In the genomic region with DNA sequence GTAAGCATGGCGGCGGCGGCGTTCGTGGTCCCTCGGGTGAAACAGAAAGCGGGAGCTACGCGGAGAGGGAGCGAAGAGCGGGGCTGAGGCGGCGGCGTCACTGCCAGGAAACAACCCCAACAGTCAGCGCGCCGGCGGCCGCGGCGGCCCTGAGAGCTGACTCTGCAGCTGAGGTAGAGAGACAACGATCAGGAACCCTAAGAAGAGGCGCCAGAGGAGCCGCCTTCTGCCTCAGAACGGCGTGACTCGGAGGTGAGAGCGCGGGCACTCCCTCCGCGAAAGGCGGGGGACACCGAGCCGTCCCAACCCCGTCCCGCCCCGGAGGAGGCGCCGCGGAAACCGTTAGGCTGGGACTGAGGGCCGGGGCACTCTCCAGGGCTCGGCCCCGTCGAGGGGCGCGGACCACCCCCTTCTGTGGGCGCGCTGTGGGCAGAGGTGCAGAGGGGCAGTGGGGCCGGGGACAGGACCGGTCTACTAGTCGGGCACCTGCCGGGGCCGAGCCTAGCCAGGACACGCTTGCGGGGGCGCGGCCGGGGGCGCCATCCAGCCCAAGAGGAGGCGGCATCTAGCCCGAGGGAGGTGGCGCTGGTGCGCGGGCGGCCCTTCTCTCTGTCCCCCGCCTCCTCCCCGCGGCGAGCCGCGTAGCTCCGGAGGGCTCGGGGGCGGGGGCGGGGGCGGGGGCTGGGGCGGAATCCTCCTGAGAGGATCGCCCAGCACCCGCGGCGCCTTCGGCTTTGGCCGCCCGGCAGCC, we compare ENCODE assay signal across 8 cellular contexts. TPM values are rescaled to one million over a fixed set of nuclear protein-coding genes. Genes with fewer than 3 reads are reported as not detected.
A peak's percentile ranks its signal among the peaks of the same experiment; 100 is the strongest.
DNase-seq lines count a peak whose midpoint lies in the region; FAIRE-seq and TF ChIP-seq lines count a peak whose summit lies in the region.

No MANE protein-coding gene starts in this region.

- TF ChIP-seq CTCF in H9 (conservative IDR thresholded peaks at IDR 0.05) (0 out of 3 replicates have a peak, but pooled peaks have one; percentile 18), Loucy (conservative IDR thresholded peaks at IDR 0.05; ENCODE audit: low read length) (0 out of 2 replicates have a peak, but pooled peaks have one; percentile 8)

- H3K23ac ChIP-seq in H9 (ENCODE audit: insufficient read length, low read depth, low read length): no peak overlapping the region

- H2BK12ac ChIP-seq in H9 (ENCODE audit: insufficient read length, low read depth, low read length): no peak overlapping the region

- H3K23me2 ChIP-seq in H9 (ENCODE audit: insufficient read length, low read depth, low read length, poor library complexity, severe bottlenecking): peaks cover 8% of the 10 kb centered on the region

- H2BK5ac ChIP-seq in H9 (ENCODE audit: insufficient read length, low read length): no peak overlapping the region

- H4K20me1 ChIP-seq in H9 (ENCODE audit: control insufficient read depth, insufficient read depth, insufficient read length) (no peaks in the 10 kb centered on the region), Loucy (ENCODE audit: insufficient read depth, low read length, poor library complexity, severe bottlenecking) (peaks cover 40% of the 10 kb centered on the region)

- no peak overlapping the region for H2AK5ac ChIP-seq in H9 (ENCODE audit: insufficient read length, low read length)

- no peaks in the 10 kb centered on the region for H3K27me3 ChIP-seq in H9 (ENCODE audit: insufficient read depth, low read length)
- no peaks in the 10 kb centered on the region for H3K27me3 ChIP-seq in Loucy (ENCODE audit: insufficient read depth, low read length, poor library complexity, severe bottlenecking)
- no peaks in the 10 kb centered on the region for H3K27me3 ChIP-seq in SJCRH30

- H3K56ac ChIP-seq in H9 (ENCODE audit: insufficient read length, low read depth, low read length): no peak overlapping the region

- peak; percentile 85 for DNase-seq in GF-D8 (lab: John Stamatoyannopoulos, UW)
- peak; percentile 81 for DNase-seq in H9
- DNase-seq in SJCRH30: peak; percentile 81 to 82
- peak; percentile 91 for DNase-seq in activated naive CD4-positive, alpha-beta T cell treated with Interleukin-2 at 50 U/mL for 16 hours
- peak; percentile 75 to 82 for DNase-seq in frontal cortex (ENCODE audit: low spot score in 2 of 2)
- DNase-seq in nucleus accumbens (lab: John Stamatoyannopoulos, UW): peak in 55 of 56 donors; percentile 17 to 91 (median 78)
- DNase-seq in superior temporal gyrus (ENCODE audit: extremely low spot score): peak; percentile 65

- H3K4me1 Mint-ChIP-seq in H9: peaks cover 37 to 39% of the 10 kb centered on the region in 2 experiments

- H3K79me1 ChIP-seq in H9 (ENCODE audit: insufficient read depth, low read depth, low read length, poor library complexity, severe bottlenecking): no peaks in the 10 kb centered on the region

- H3K14ac ChIP-seq in H9 (ENCODE audit: insufficient read depth, low read length): peak overlapping the region; percentile 73

- H2AFZ ChIP-seq in H9 (ENCODE audit: low read length) (no peak overlapping the region), Loucy (ENCODE audit: low read length) (peak overlapping the region; percentile 82)

- H4K8ac ChIP-seq in H9 (replicated peaks; ENCODE audit: insufficient read length, low read depth, low read length): no peak overlapping the region

- H3K4me2 ChIP-seq in H9 (ENCODE audit: insufficient read depth, insufficient read length, low read length): peak overlapping the region; percentile 95
- H3K4me2 ChIP-seq in Loucy (ENCODE audit: low read depth, low read length, poor library complexity, severe bottlenecking): peak overlapping the region; percentile 83

- peaks cover 10 to 21% (median 14%) of the 10 kb centered on the region in 3 experiments for H3K36me3 Mint-ChIP-seq in H9 (ENCODE audit: insufficient read depth in 1 of 3, low read depth in 3 of 3)

- no peak overlapping the region for H4K91ac ChIP-seq in H9 (ENCODE audit: insufficient read length, low read depth, low read length)

- WGBS in H9 (ENCODE audit: extremely low coverage, insufficient read length, low lambda C conversion rate): no CpG with 5 or more reads among the region's 85 CpGs

- H3K27me3 Mint-ChIP-seq in H9 (ENCODE audit: low read depth): peaks cover 2% of the 10 kb centered on the region; the same call in 1 of the 2 replicates

- H3K9me3 ChIP-seq in H9 (ENCODE audit: control insufficient read depth, low read depth, low read length) (no peaks in the 10 kb centered on the region), Loucy (ENCODE audit: insufficient read depth, low read depth, low read length) (peaks cover 5% of the 10 kb centered on the region; the same call in 1 of the 2 replicates), SJCRH30 (replicated peaks) (peaks cover 14% of the 10 kb centered on the region)

- no peak overlapping the region for H4K5ac ChIP-seq in H9 (ENCODE audit: insufficient read length, low read depth, low read length)

- H3K9ac ChIP-seq in H9 (ENCODE audit: extremely low read depth, insufficient read length, low read length): peak overlapping the region; percentile 74
- H3K9ac ChIP-seq in Loucy (ENCODE audit: low read depth, low read length, poor library complexity, severe bottlenecking): peak overlapping the region; percentile 89

- H3K4ac ChIP-seq in H9 (ENCODE audit: low read depth, low read length): no peak overlapping the region

- FAIRE-seq in frontal cortex (lab: Jason Lieb, UNC): no peak

- no peaks in the 10 kb centered on the region for H3K9me2 ChIP-seq in Loucy (replicated peaks; ENCODE audit: low read depth, low read length)

- H3T11ph ChIP-seq in H9 (ENCODE audit: low read length): no peak overlapping the region

- no peaks in the 10 kb centered on the region for H3F3A ChIP-seq in Loucy (ENCODE audit: low read depth)

- H2BK15ac ChIP-seq in H9 (ENCODE audit: low read depth, low read length): no peak overlapping the region

- H3K4me3 ChIP-seq in Loucy (ENCODE audit: low read length, poor library complexity, severe bottlenecking): peak overlapping the region; percentile 89
- peak overlapping the region; percentile 98 for H3K4me3 ChIP-seq in SJCRH30

- H2BK20ac ChIP-seq in H9 (ENCODE audit: low read depth, low read length, poor library complexity, severe bottlenecking): no peak overlapping the region

- H3K79me2 ChIP-seq in H9 (ENCODE audit: insufficient read depth, low read length): peaks cover 6% of the 10 kb centered on the region; the same call in 1 of the 2 replicates
- H3K79me2 ChIP-seq in Loucy (ENCODE audit: insufficient read depth, low read length): peaks cover 46% of the 10 kb centered on the region

- H3K4me3 Mint-ChIP-seq in H9: peak overlapping the region; percentile 87 to 98

- no peak overlapping the region for H2BK120ac ChIP-seq in H9 (ENCODE audit: low read depth, low read length, poor library complexity, severe bottlenecking)

- H3K9me3 Mint-ChIP-seq in H9: peaks cover 12 to 21% of the 10 kb centered on the region in 2 experiments

- H3K4me1 ChIP-seq in H9 (ENCODE audit: insufficient read depth, low read length): peaks cover 3% of the 10 kb centered on the region; the same call in 1 of the 2 replicates
- H3K4me1 ChIP-seq in Loucy (ENCODE audit: insufficient read depth, low read length, poor library complexity, severe bottlenecking): peaks cover 47% of the 10 kb centered on the region
- H3K4me1 ChIP-seq in SJCRH30: 0 out of 2 replicates have a peak, but pooled peaks cover 3% of the 10 kb centered on the region

- H3K36me3 ChIP-seq in Loucy (ENCODE audit: insufficient read depth, low read length) (no peaks in the 10 kb centered on the region), SJCRH30 (0 out of 2 replicates have a peak, but pooled peaks cover 3% of the 10 kb centered on the region)

- H3K27ac Mint-ChIP-seq in H9: peak overlapping the region; percentile 96 to 97 (median 97); a peak in 6 of 7 replicates

- H3K18ac ChIP-seq in H9 (ENCODE audit: insufficient read length, low read depth, low read length): peak overlapping the region; percentile 24

- peak overlapping the region; percentile 21 for H3K27ac ChIP-seq in H9 (ENCODE audit: insufficient read length, low read depth, low read length)
- peak overlapping the region; percentile 92 for H3K27ac ChIP-seq in SJCRH30

RNA-seq across cellular contexts. Expression of gene FNDC3A, which starts 0.4 kb away (rescaled TPM):
- total RNA-seq in H9 (2021) (27.4 TPM in 2 replicates), frontal cortex (84.4 TPM)
- total RNA-seq in SJCRH30 (2014; rRNA removed; shearing (Covaris generic)): 44.6 and 52.4 TPM in 2 replicates

Comparison
In these comparisons a context has a peak if more than half of its experiments do, and no peak if none do; other contexts are left out.
1. Peak in every context shown above with its lines: DNase-seq, H3K4me3 ChIP-seq and H3K27ac ChIP-seq.